Comparison of ENCODE assay signal across 10 cellular contexts in the genomic region with DNA sequence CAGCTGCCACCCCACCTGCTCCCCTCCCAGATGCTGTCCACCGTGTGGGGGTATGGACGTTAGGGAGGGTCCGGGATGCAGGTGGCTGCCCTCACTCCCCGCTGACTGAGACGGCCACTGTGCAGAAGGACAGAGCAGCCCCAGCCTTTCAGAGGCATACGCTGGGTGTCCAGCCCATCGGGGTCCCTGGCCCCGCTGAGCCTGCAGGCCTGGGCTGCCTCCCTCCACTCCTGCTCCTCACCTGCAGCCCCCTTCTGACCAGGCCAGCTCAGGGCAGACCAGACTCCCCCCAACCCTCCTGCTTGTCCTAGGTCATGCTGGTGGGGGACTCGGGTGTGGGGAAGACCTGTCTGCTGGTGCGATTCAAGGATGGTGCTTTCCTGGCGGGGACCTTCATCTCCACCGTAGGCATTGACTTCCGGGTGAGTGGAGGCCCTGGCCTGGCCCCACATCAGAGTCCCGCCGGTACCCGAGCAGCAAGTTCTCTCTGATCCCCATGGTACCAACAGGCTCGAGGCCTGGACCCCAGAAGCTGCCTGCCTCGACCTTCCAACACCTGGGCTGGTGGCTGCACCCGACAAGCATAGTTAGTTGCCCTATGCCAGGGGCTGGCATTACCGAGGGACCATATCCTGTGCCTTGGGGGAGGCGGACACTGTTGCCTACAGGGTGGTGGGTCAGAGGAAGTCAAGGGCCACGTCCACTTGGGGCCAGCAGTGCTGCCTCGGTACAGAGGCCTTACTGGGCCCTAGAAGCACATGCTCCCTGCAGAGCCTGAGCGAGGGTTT. TPM values are rescaled to one million over a fixed set of nuclear protein-coding genes. Genes with fewer than 3 reads are reported as not detected.
A peak's percentile ranks its signal among the peaks of the same experiment; 100 is the strongest.
DNase-seq lines count a peak whose midpoint lies in the region; ATAC-seq and TF ChIP-seq lines count a peak whose summit lies in the region.
"Had no signal": no experiment of that assay in that cellular context is flagged by ENCODE, and none has a peak within 500 bp of the region (broad histone marks: within the 10 kb centered on the region; RNA-seq: fewer than 3 reads in every experiment).

No MANE protein-coding gene starts in this region.

- H3K9ac ChIP-seq in fibroblast of lung (ENCODE audit: insufficient read depth, low read length): peak overlapping the region; percentile 23

- no peaks in the 10 kb centered on the region for H3K9me3 Mint-ChIP-seq in activated T-cell treated with anti-CD3 and anti-CD28 coated beads, Interleukin-2, amount 50 U/mL, for 4 hours
- H3K9me3 Mint-ChIP-seq in stimulated activated naive CD8-positive, alpha-beta T cell treated with anti-CD3 and anti-CD28 coated beads, Interleukin-15, Interleukin-2, amounts not matched to agents 100 ng/mL and 50 ng/mL, for 24 hours: no peaks in the 10 kb centered on the region

- TF ChIP-seq CTCF in RWPE1 (conservative IDR thresholded peaks at IDR 0.05; ENCODE audit: low read depth): no peak
- no peak for TF ChIP-seq CTCF in fibroblast of lung (conservative IDR thresholded peaks at IDR 0.05 in 1 of 2, IDR thresholded peaks at IDR 0.05 in 1 of 2; ENCODE audit: low read depth in 1 of 2, low read length in 2 of 2)

- H3K36me3 ChIP-seq in fibroblast of lung (ENCODE audit: control insufficient read depth, insufficient read depth, low read length): peaks cover 23% of the 10 kb centered on the region

- no peaks in the 10 kb centered on the region for H3K9me3 ChIP-seq in fibroblast of lung (ENCODE audit: control insufficient read depth, insufficient read depth, low read depth, low read length)

- H4K20me1 ChIP-seq in fibroblast of lung (ENCODE audit: control insufficient read depth, extremely low read depth, insufficient read depth, low read length): peaks cover 10% of the 10 kb centered on the region

- peak overlapping the region; percentile 78 for H3K4me2 ChIP-seq in fibroblast of lung (ENCODE audit: extremely low read depth, insufficient read depth, low read length)

- peak overlapping the region in 1 of 4 experiments; percentile 53 for H3K4me3 ChIP-seq in fibroblast of lung (replicated peaks in 1 of 4; ENCODE audit: control extremely low read depth in 1 of 4, insufficient read depth in 1 of 4, low read depth in 3 of 4, low read length in 4 of 4)

- POLR2A ChIA-PET in RWPE1 (lab: Yijun Ruan, JAX; ENCODE audit: low non-redundant PET): interaction anchor here (0.6 kb wide), 1 partner anchor 127 kb away, joined by 7 read pairs; no protein-coding TSS in a partner anchor

- H2AFZ ChIP-seq in fibroblast of lung (ENCODE audit: low read length): no peak overlapping the region

- DNase-seq in activated T-cell treated with anti-CD3 and anti-CD28 coated beads, Interleukin-2, amount 50 U/mL, for 4 hours: no peak
- DNase-seq in activated T-cell treated with anti-CD3 and anti-CD28 coated beads, Interleukin-2, amount 50 U/mL, for 1 hour: no peak
- DNase-seq in RWPE1 (ENCODE audit: low spot score) (no peak), fibroblast of lung (ENCODE audit: low read depth in 2 of 2) (peak in 1 of 2 donors; percentile 27), left lobe of liver (ENCODE audit: low spot score) (no peak)
- no peak for DNase-seq in activated CD4-positive, CD25-positive, alpha-beta regulatory T cell (lab: John Stamatoyannopoulos, UW)

- no peak overlapping the region for H3K27ac Mint-ChIP-seq in stimulated activated naive CD8-positive, alpha-beta T cell treated with anti-CD3 and anti-CD28 coated beads, Interleukin-15, Interleukin-2, amounts not matched to agents 100 ng/mL and 50 ng/mL, for 24 hours

- H3K27ac ChIP-seq in RWPE1 (peak overlapping the region; percentile 100), fibroblast of lung (ENCODE audit: insufficient read depth, low read length) (no peak overlapping the region)

- peaks cover 43% of the 10 kb centered on the region for H3K79me2 ChIP-seq in fibroblast of lung (ENCODE audit: control insufficient read depth, insufficient read depth, low read length)

- H3K4me1 Mint-ChIP-seq in activated T-cell treated with anti-CD3 and anti-CD28 coated beads, Interleukin-2, amount 50 U/mL, for 4 hours (ENCODE audit: low read depth): peaks cover 18% of the 10 kb centered on the region
- H3K4me1 Mint-ChIP-seq in stimulated activated naive CD8-positive, alpha-beta T cell treated with anti-CD3 and anti-CD28 coated beads, Interleukin-15, Interleukin-2, amounts not matched to agents 100 ng/mL and 50 ng/mL, for 24 hours (ENCODE audit: low read depth): peaks cover 34% of the 10 kb centered on the region

- no peaks in the 10 kb centered on the region for H3K27me3 Mint-ChIP-seq in activated T-cell treated with anti-CD3 and anti-CD28 coated beads, Interleukin-2, amount 50 U/mL, for 4 hours (ENCODE audit: low read depth)
- H3K27me3 Mint-ChIP-seq in stimulated activated naive CD8-positive, alpha-beta T cell treated with anti-CD3 and anti-CD28 coated beads, Interleukin-15, Interleukin-2, amounts not matched to agents 100 ng/mL and 50 ng/mL, for 24 hours: no peaks in the 10 kb centered on the region

- CTCF ChIA-PET in RWPE1 (lab: Yijun Ruan, JAX): interaction anchor here (0.6 to 1.9 kb wide), 4 partner anchors 9 to 127 kb away, joined by 3 to 8 read pairs (median 4); no protein-coding TSS in a partner anchor

- H3K36me3 Mint-ChIP-seq in activated T-cell treated with anti-CD3 and anti-CD28 coated beads, Interleukin-2, amount 50 U/mL, for 4 hours (ENCODE audit: insufficient read depth): peaks cover 27% of the 10 kb centered on the region
- H3K36me3 Mint-ChIP-seq in stimulated activated naive CD8-positive, alpha-beta T cell treated with anti-CD3 and anti-CD28 coated beads, Interleukin-15, Interleukin-2, amounts not matched to agents 100 ng/mL and 50 ng/mL, for 24 hours (ENCODE audit: low read depth): peaks cover 37% of the 10 kb centered on the region

- peak overlapping the region; percentile 29 for H3K4me3 Mint-ChIP-seq in activated T-cell treated with anti-CD3 and anti-CD28 coated beads, Interleukin-2, amount 50 U/mL, for 4 hours
- peak overlapping the region; percentile 47 for H3K4me3 Mint-ChIP-seq in stimulated activated naive CD8-positive, alpha-beta T cell treated with anti-CD3 and anti-CD28 coated beads, Interleukin-15, Interleukin-2, amounts not matched to agents 100 ng/mL and 50 ng/mL, for 24 hours

- peaks cover 37% of the 10 kb centered on the region for H3K4me1 ChIP-seq in fibroblast of lung (ENCODE audit: control insufficient read depth, extremely low read depth, insufficient read depth, low read length)

- no peak for ATAC-seq in activated T-cell treated with anti-CD3 and anti-CD28 coated beads, Interleukin-2, amount 50 U/mL, for 4 hours
- no peak for ATAC-seq in HG02884 (IDR thresholded peaks at IDR 0.05; ENCODE audit: unreplicated experiment)
- no peak for ATAC-seq in left lobe of liver

- H3K27me3 ChIP-seq in fibroblast of lung (ENCODE audit: control insufficient read depth, insufficient read depth, low read length): no peaks in the 10 kb centered on the region

RNA-seq across cellular contexts. Expression of gene RAB26, which starts 1.4 kb away (rescaled TPM):
- total RNA-seq in activated T-cell treated with anti-CD3 and anti-CD28 coated beads, Interleukin-2, amount 50 U/mL, for 4 hours: not detected
- total RNA-seq in fibroblast of lung: 0.51 and 2.0 TPM in 2 replicates
- polyA plus RNA-seq in fibroblast of lung: 0.43 and 1.3 TPM in 2 replicates
- 0.65 and 2.1 TPM in 2 replicates for polyA plus RNA-seq in fibroblast of lung (2012)
- polyA minus RNA-seq in fibroblast of lung (ENCODE audit: low replicate concordance): 0.94 and 8.3 TPM in 2 replicates
- total RNA-seq in left lobe of liver: 10.2 TPM
- total RNA-seq: skeletal muscle tissue had no signal

RNA-seq across cellular contexts. Expression of gene TRAF7, which starts 5.8 kb away (rescaled TPM):
- 100 to 1,000 TPM in 2 of 3 donors, 10 to 100 TPM in 1; 95.6 to 110 (median 102) TPM for total RNA-seq in activated T-cell treated with anti-CD3 and anti-CD28 coated beads, Interleukin-2, amount 50 U/mL, for 4 hours
- total RNA-seq in fibroblast of lung (52.1 and 60.3 TPM in 2 replicates), left lobe of liver (44.2 TPM)
- 38.7 and 44.4 TPM in 2 replicates for polyA plus RNA-seq in fibroblast of lung
- polyA plus RNA-seq in fibroblast of lung (2012): 77.9 and 87.1 TPM in 2 replicates
- 135 and 152 TPM in 2 replicates for polyA minus RNA-seq in fibroblast of lung (ENCODE audit: low replicate concordance)

RNA-seq across cellular contexts. Expression of gene PKD1, which starts 14.1 kb away (rescaled TPM):
- 100 to 1,000 TPM; 100 to 118 (median 104) TPM for total RNA-seq in activated T-cell treated with anti-CD3 and anti-CD28 coated beads, Interleukin-2, amount 50 U/mL, for 4 hours
- total RNA-seq in fibroblast of lung: 120 and 199 TPM in 2 replicates
- polyA plus RNA-seq in fibroblast of lung: 15.2 and 16.3 TPM in 2 replicates
- 42.7 and 46.9 TPM in 2 replicates for polyA plus RNA-seq in fibroblast of lung (2012)
- 31.7 and 46.0 TPM in 2 replicates for polyA minus RNA-seq in fibroblast of lung (ENCODE audit: low replicate concordance)
- 65.0 TPM for total RNA-seq in left lobe of liver

RNA-seq across cellular contexts. Expression of gene CASKIN1, which starts 46.6 kb away (rescaled TPM):
- 1 to 10 TPM in 1 of 3 donors, under 1 TPM in 2; 0.14 to 1.5 (median 0.34) TPM for total RNA-seq in activated T-cell treated with anti-CD3 and anti-CD28 coated beads, Interleukin-2, amount 50 U/mL, for 4 hours
- 0.17 and 0.26 TPM in 2 replicates for total RNA-seq in fibroblast of lung
- 0.01 TPM in 1 of 2 replicates, not detected in the other for polyA plus RNA-seq in fibroblast of lung
- polyA plus RNA-seq in fibroblast of lung (2012): 0.02 TPM in 1 of 2 replicates, not detected in the other
- not detected in 2 replicates for polyA minus RNA-seq in fibroblast of lung (ENCODE audit: low replicate concordance)
- total RNA-seq in left lobe of liver: 0.05 TPM
- total RNA-seq: M059J had no signal

RNA-seq across cellular contexts. Expression of gene MLST8, which starts 55.4 kb away (rescaled TPM):
- 10 to 100 TPM; 73.6 to 88.0 (median 84.8) TPM for total RNA-seq in activated T-cell treated with anti-CD3 and anti-CD28 coated beads, Interleukin-2, amount 50 U/mL, for 4 hours
- 16.8 and 22.3 TPM in 2 replicates for total RNA-seq in fibroblast of lung
- 30.9 and 58.0 TPM in 2 replicates for polyA plus RNA-seq in fibroblast of lung
- polyA plus RNA-seq in fibroblast of lung (2012): 33.9 and 49.4 TPM in 2 replicates
- polyA minus RNA-seq in fibroblast of lung (ENCODE audit: low replicate concordance): 56.2 and 99.5 TPM in 2 replicates
- total RNA-seq in left lobe of liver: 16.9 TPM
